9 cellular contexts compared by ENCODE assay signal in genomic region chr5:132822650-132823480, GRCh38. TPM values are rescaled to one million over a fixed set of nuclear protein-coding genes. Genes with fewer than 3 reads are reported as not detected.
A peak's percentile ranks its signal among the peaks of the same experiment; 100 is the strongest.
DNase-seq lines count a peak whose midpoint lies in the region; ATAC-seq lines count a peak whose summit lies in the region.
"Had no signal": no experiment of that assay in that cellular context is flagged by ENCODE, and none has a peak within 500 bp of the region (broad histone marks: within the 10 kb centered on the region; RNA-seq: fewer than 3 reads in every experiment).

No MANE protein-coding gene starts in this region.

- peak overlapping the region; percentile 11 to 78 for H3K18ac ChIP-seq in mesenchymal stem cell (ENCODE audit: low read depth in 1 of 2, low read length in 2 of 2)

- H3K9me3 ChIP-seq in ectodermal cell (ENCODE audit: control insufficient read depth, low read length) (no peaks in the 10 kb centered on the region), mesenchymal stem cell (ENCODE audit: control insufficient read depth, low read length) (no peaks in the 10 kb centered on the region), aorta (ENCODE audit: control insufficient read depth, low read length) (no peaks in the 10 kb centered on the region)

- H3K27me3 ChIP-seq in ectodermal cell (ENCODE audit: control insufficient read depth, insufficient read depth, low read length, poor library complexity, severe bottlenecking), result peaks cover 85% of the 10 kb centered on the region
- no peaks in the 10 kb centered on the region for H3K27me3 ChIP-seq in mesenchymal stem cell (ENCODE audit: control insufficient read depth in 1 of 2, insufficient read depth in 1 of 2, low read length in 2 of 2)
- H3K27me3 ChIP-seq in aorta (ENCODE audit: control insufficient read depth in 1 of 2, insufficient read depth in 2 of 2, low read length in 1 of 2), result no peaks in the 10 kb centered on the region

- H2AK5ac ChIP-seq in mesenchymal stem cell (ENCODE audit: low read length, severe bottlenecking), result no peak overlapping the region

- peak overlapping the region in 1 of 2 experiments; percentile 29 for H2BK12ac ChIP-seq in mesenchymal stem cell (ENCODE audit: low read length in 2 of 2)

- WGBS in ectodermal cell, 2 experiments, result 16% methylated on average over 68 of the region's 68 CpGs
- WGBS in mesenchymal stem cell, result 16% methylated on average over 56 of the region's 68 CpGs
- 17 to 25% methylated on average over 67 to 68 of the region's 68 CpGs for WGBS in aorta, 2 donors

- H3K14ac ChIP-seq in mesenchymal stem cell (ENCODE audit: low read length in 2 of 2), result peak overlapping the region in 1 of 2 experiments; percentile 53

- peak overlapping the region; percentile 20 to 32 for H3K4ac ChIP-seq in mesenchymal stem cell (ENCODE audit: low read depth in 1 of 2, low read length in 2 of 2)

- no peak overlapping the region for H2BK120ac ChIP-seq in mesenchymal stem cell (ENCODE audit: low read depth, low read length)

- H3K23ac ChIP-seq in mesenchymal stem cell (ENCODE audit: low read length in 2 of 2), result peak overlapping the region in 1 of 2 experiments; percentile 34

- H2BK5ac ChIP-seq in mesenchymal stem cell (ENCODE audit: low read depth, low read length, poor library complexity, severe bottlenecking), result no peak overlapping the region

- peak overlapping the region; percentile 70 for H3K4me2 ChIP-seq in mesenchymal stem cell (ENCODE audit: low read length, poor library complexity, severe bottlenecking)

- H3K36me3 ChIP-seq in ectodermal cell (ENCODE audit: control insufficient read depth, insufficient read depth, low read length) (no peaks in the 10 kb centered on the region), mesenchymal stem cell (ENCODE audit: control insufficient read depth in 1 of 2, insufficient read depth in 2 of 2, low read depth in 1 of 2, low read length in 2 of 2) (peaks cover 11% of the 10 kb centered on the region in 2 experiments), aorta (ENCODE audit: control insufficient read depth in 1 of 2, insufficient read depth in 2 of 2, low read length in 1 of 2) (no peaks in the 10 kb centered on the region)

- H4K91ac ChIP-seq in mesenchymal stem cell (ENCODE audit: low read length), result peak overlapping the region; percentile 52

- no peak overlapping the region for H3K27ac ChIP-seq in ectodermal cell (ENCODE audit: insufficient read depth, low read depth, low read length, poor library complexity, severe bottlenecking)
- no peak overlapping the region for H3K27ac ChIP-seq in mesenchymal stem cell (ENCODE audit: low read length, poor library complexity, severe bottlenecking)
- no peak overlapping the region for H3K27ac ChIP-seq in aorta (ENCODE audit: low read depth in 1 of 2, low read length in 2 of 2)
- H3K27ac ChIP-seq: C4-2B had no signal

- H3K4me3 ChIP-seq in ectodermal cell (ENCODE audit: insufficient read depth, low read depth, low read length), result peak overlapping the region; percentile 28
- peak overlapping the region; percentile 40 to 41 for H3K4me3 ChIP-seq in mesenchymal stem cell (ENCODE audit: insufficient read depth in 1 of 2, low read depth in 1 of 2, low read length in 2 of 2)
- H3K4me3 ChIP-seq in aorta (ENCODE audit: low read length in 2 of 2), result no peak overlapping the region

- peak; percentile 47 for ATAC-seq in aorta (ENCODE audit: low FRiP score)
- ATAC-seq in GM21447 (IDR thresholded peaks at IDR 0.05; ENCODE audit: unreplicated experiment), result no peak
- ATAC-seq in HG02763 (IDR thresholded peaks at IDR 0.05; ENCODE audit: unreplicated experiment), result no peak

- no peak overlapping the region for H3K9ac ChIP-seq in mesenchymal stem cell (ENCODE audit: low read length)

- no peaks in the 10 kb centered on the region for H3K4me1 ChIP-seq in ectodermal cell (ENCODE audit: control insufficient read depth, insufficient read depth, low read length)
- H3K4me1 ChIP-seq in mesenchymal stem cell (ENCODE audit: control insufficient read depth, insufficient read depth, low read depth, low read length), result peaks cover 11% of the 10 kb centered on the region
- H3K4me1 ChIP-seq in aorta (ENCODE audit: control insufficient read depth in 1 of 2, insufficient read depth in 2 of 2, low read length in 2 of 2), result no peaks in the 10 kb centered on the region

- no peak overlapping the region for H2BK15ac ChIP-seq in mesenchymal stem cell (ENCODE audit: low read depth, poor library complexity, severe bottlenecking)

- H4K8ac ChIP-seq in mesenchymal stem cell (ENCODE audit: low read length), result peak overlapping the region; percentile 45

- DNase-seq in stimulated activated CD4-positive, alpha-beta T cell treated with anti-CD3 and anti-CD28 coated beads, Interleukin-15, amount 100 ng/mL, for 24 hours, result peak; percentile 53
- DNase-seq in stimulated activated CD4-positive, alpha-beta T cell treated with anti-CD3 and anti-CD28 coated beads, Interleukin-4, amount 100 ng/mL, for 24 hours, result no peak
- DNase-seq in mesenchymal stem cell (peak; percentile 44), aorta (no peak), Kasumi-1 (lab: John Stamatoyannopoulos, UW) (no peak)

- intact Hi-C loops in aorta (cut with DNase I), result loop anchor here in 1 of 2 donors (5.0 kb wide), 1 partner anchor 71 kb away; no protein-coding TSS in a partner anchor

- H3K79me1 ChIP-seq in mesenchymal stem cell (replicated peaks; ENCODE audit: low read length, poor library complexity, severe bottlenecking), result peaks cover under 1% of the 10 kb centered on the region

- peak overlapping the region; percentile 92 for H2AFZ ChIP-seq in mesenchymal stem cell (ENCODE audit: low read depth, low read length)

RNA-seq across cellular contexts. Expression of gene SHROOM1, which starts 7.6 kb away (rescaled TPM):
- polyA plus RNA-seq in ectodermal cell (2013, experiment 1 of 4), result 0.74 TPM
- polyA plus RNA-seq in ectodermal cell (2013, experiment 2 of 4), result 1.00 TPM
- 1.5 TPM for polyA plus RNA-seq in ectodermal cell (2013, experiment 3 of 4)
- 0.85 TPM for polyA plus RNA-seq in ectodermal cell (2013, experiment 4 of 4)
- polyA plus RNA-seq in mesenchymal stem cell (2013, experiment 1 of 2), result 8.7 TPM
- polyA plus RNA-seq in mesenchymal stem cell (2013, experiment 2 of 2), result 10.3 TPM
- 10 to 100 TPM in 1 of 2 donors, 1 to 10 TPM in 1; 6.1 to 15.0 TPM for total RNA-seq in aorta
- polyA plus RNA-seq in aorta, result 10 to 100 TPM in 1 of 2 donors, 1 to 10 TPM in 1; 1.4 to 11.7 TPM

RNA-seq across cellular contexts. Expression of gene SOWAHA, which starts 9.8 kb away (rescaled TPM):
- not detected for polyA plus RNA-seq in ectodermal cell (2013, experiment 1 of 4)
- not detected for polyA plus RNA-seq in ectodermal cell (2013, experiment 2 of 4)
- polyA plus RNA-seq in ectodermal cell (2013, experiment 3 of 4), result not detected
- not detected for polyA plus RNA-seq in ectodermal cell (2013, experiment 4 of 4)
- 0.01 TPM for polyA plus RNA-seq in mesenchymal stem cell (2013, experiment 1 of 2)
- polyA plus RNA-seq in mesenchymal stem cell (2013, experiment 2 of 2), result 0.04 TPM
- under 1 TPM in 1 of 2 donors, not detected in 1; 0.18 TPM for total RNA-seq in aorta
- 1 to 10 TPM in 1 of 2 donors, under 1 TPM in 1; 0.41 to 9.5 TPM for polyA plus RNA-seq in aorta

RNA-seq across cellular contexts. Expression of gene GDF9, which starts 43.4 kb away (rescaled TPM):
- polyA plus RNA-seq in ectodermal cell (2013, experiment 1 of 4), result 0.30 TPM
- polyA plus RNA-seq in ectodermal cell (2013, experiment 2 of 4), result 0.59 TPM
- 0.53 TPM for polyA plus RNA-seq in ectodermal cell (2013, experiment 3 of 4)
- 0.69 TPM for polyA plus RNA-seq in ectodermal cell (2013, experiment 4 of 4)
- polyA plus RNA-seq in mesenchymal stem cell (2013, experiment 1 of 2), result 0.01 TPM
- 0.08 TPM for polyA plus RNA-seq in mesenchymal stem cell (2013, experiment 2 of 2)
- under 1 TPM; 0.19 to 0.39 TPM for total RNA-seq in aorta
- polyA plus RNA-seq in aorta, result under 1 TPM in 1 of 2 donors, not detected in 1; 0.84 TPM

RNA-seq across cellular contexts. Expression of gene UQCRQ, which starts 43.6 kb away (rescaled TPM):
- 205 TPM for polyA plus RNA-seq in ectodermal cell (2013, experiment 1 of 4)
- polyA plus RNA-seq in ectodermal cell (2013, experiment 2 of 4), result 214 TPM
- 217 TPM for polyA plus RNA-seq in ectodermal cell (2013, experiment 3 of 4)
- 259 TPM for polyA plus RNA-seq in ectodermal cell (2013, experiment 4 of 4)
- polyA plus RNA-seq in mesenchymal stem cell (2013, experiment 1 of 2), result 773 TPM
- polyA plus RNA-seq in mesenchymal stem cell (2013, experiment 2 of 2), result 885 TPM
- total RNA-seq in aorta, result 100 to 1,000 TPM; 212 to 249 TPM
- polyA plus RNA-seq in aorta, result 100 to 1,000 TPM; 249 to 397 TPM

RNA-seq across cellular contexts. Expression of gene SEPTIN8, which starts 45.8 kb away (rescaled TPM):
- polyA plus RNA-seq in ectodermal cell (2013, experiment 1 of 4), result 51.4 TPM
- polyA plus RNA-seq in ectodermal cell (2013, experiment 2 of 4), result 49.4 TPM
- polyA plus RNA-seq in ectodermal cell (2013, experiment 3 of 4), result 37.4 TPM
- 41.9 TPM for polyA plus RNA-seq in ectodermal cell (2013, experiment 4 of 4)
- polyA plus RNA-seq in mesenchymal stem cell (2013, experiment 1 of 2), result 56.6 TPM
- polyA plus RNA-seq in mesenchymal stem cell (2013, experiment 2 of 2), result 56.6 TPM
- 100 to 1,000 TPM in 1 of 2 donors, 10 to 100 TPM in 1; 56.7 to 103 TPM for total RNA-seq in aorta
- polyA plus RNA-seq in aorta, result 10 to 100 TPM; 48.6 to 58.2 TPM

Comparison
In these comparisons a context has a peak if more than half of its experiments do, and no peak if none do; other contexts are left out.
1. DNase-seq: peak in stimulated activated CD4-positive, alpha-beta T cell treated with anti-CD3 and anti-CD28 coated beads, Interleukin-15, amount 100 ng/mL, for 24 hours (single experiment) and mesenchymal stem cell (single experiment); none in stimulated activated CD4-positive, alpha-beta T cell treated with anti-CD3 and anti-CD28 coated beads, Interleukin-4, amount 100 ng/mL, for 24 hours (single experiment), aorta (0 of 2) and Kasumi-1 (0 of 2).
2. H3K4me3 ChIP-seq: peak in ectodermal cell (single experiment) and mesenchymal stem cell (2 of 2); none in aorta (0 of 2).